ENCODE assay signal across 10 cellular contexts in genomic region chr9:215631-216155, GRCh38. TPM values are rescaled to one million over a fixed set of nuclear protein-coding genes. Genes with fewer than 3 reads are reported as not detected.
DNase-seq lines count a peak whose midpoint lies in the region; ATAC-seq, FAIRE-seq and TF ChIP-seq lines count a peak whose summit lies in the region.
"Had no signal": no experiment of that assay in that cellular context is flagged by ENCODE, and none has a peak within 500 bp of the region (broad histone marks: within the 10 kb centered on the region; RNA-seq: fewer than 3 reads in every experiment).

No MANE protein-coding gene starts in this region.

- H3K4me2 ChIP-seq in K562 (ENCODE audit: insufficient read depth, low read length) (peak overlapping the region; percentile 81), SK-N-SH (no peak overlapping the region)

- H3K27ac Mint-ChIP-seq in activated naive CD4-positive, alpha-beta T cell treated with anti-CD3 and anti-CD28 coated beads for 36 hours = no peak overlapping the region
- H3K27ac Mint-ChIP-seq in memory B cell = peak overlapping the region; percentile 79

- no peaks in the 10 kb centered on the region for H3K36me3 ChIP-seq in K562 (ENCODE audit: control insufficient read depth, insufficient read depth, low read length)
- H3K36me3 ChIP-seq in tibial artery = no peaks in the 10 kb centered on the region
- H3K36me3 ChIP-seq in SK-N-SH (replicated peaks in 1 of 2; ENCODE audit: control insufficient read depth in 1 of 2, insufficient read depth in 2 of 2, low read length in 1 of 2) = no peaks in the 10 kb centered on the region
- no peaks in the 10 kb centered on the region for H3K36me3 ChIP-seq in BE2C

- no peaks in the 10 kb centered on the region for H3K9me3 Mint-ChIP-seq in activated naive CD4-positive, alpha-beta T cell treated with anti-CD3 and anti-CD28 coated beads for 36 hours
- no peaks in the 10 kb centered on the region for H3K9me3 Mint-ChIP-seq in memory B cell

- H3K4me1 Mint-ChIP-seq in activated naive CD4-positive, alpha-beta T cell treated with anti-CD3 and anti-CD28 coated beads for 36 hours (ENCODE audit: low read depth) = peaks cover 3% of the 10 kb centered on the region
- peaks cover 19% of the 10 kb centered on the region for H3K4me1 Mint-ChIP-seq in memory B cell

- peak overlapping the region in 1 of 2 experiments; percentile 84; a peak in 2 of 4 replicates for H3K9ac ChIP-seq in K562 (ENCODE audit: insufficient read depth in 1 of 2, low read depth in 2 of 2, low read length in 2 of 2)
- no peak overlapping the region for H3K9ac ChIP-seq in SK-N-SH

- H3K9me2 ChIP-seq in SK-N-SH = no peaks in the 10 kb centered on the region

- peak overlapping the region; percentile 90 for H2AFZ ChIP-seq in K562 (ENCODE audit: low read depth, low read length)
- no peak overlapping the region for H2AFZ ChIP-seq in SK-N-SH (ENCODE audit: low read depth)

- H3K27me3 ChIP-seq in K562 (ENCODE audit: control insufficient read depth in 2 of 2, insufficient read depth in 2 of 2, low read length in 2 of 2) (no peaks in the 10 kb centered on the region), tibial artery (peaks cover 0 to 25% of the 10 kb centered on the region in 2 donors), SK-N-SH (ENCODE audit: insufficient read depth) (peaks cover 33% of the 10 kb centered on the region), BE2C (peaks cover 39% of the 10 kb centered on the region)

- no peak for FAIRE-seq in K562 (lab: Jason Lieb, UNC)
- FAIRE-seq: endometrium had no signal

- peak overlapping the region; percentile 57 for H3K4me3 ChIP-seq in K562
- peak overlapping the region; percentile 49 to 53 for H3K4me3 ChIP-seq in tibial artery
- H3K4me3 ChIP-seq in SK-N-SH (ENCODE audit: low read depth in 2 of 2, low read length in 1 of 2) = no peak overlapping the region
- H3K4me3 ChIP-seq in BE2C (ENCODE audit: low read depth, low read length) = no peak overlapping the region

- TF ChIP-seq CTCF in K562 (IDR thresholded peaks at IDR 0.05 in 2 of 3, conservative IDR thresholded peaks at IDR 0.05 in 1 of 3; ENCODE audit: insufficient read depth in 2 of 3, low read depth in 1 of 3, low read length in 3 of 3) = no peak
- no peak for TF ChIP-seq CTCF in tibial artery (IDR thresholded peaks at IDR 0.05)
- TF ChIP-seq CTCF in SK-N-SH (IDR thresholded peaks at IDR 0.05) = no peak
- TF ChIP-seq CTCF in BE2C (IDR thresholded peaks at IDR 0.05; ENCODE audit: low read depth, low read length) = no peak

- TF ChIP-seq RAD21 in K562 (CRISPR knock-in tag; conservative IDR thresholded peaks at IDR 0.05 in 1 of 2, IDR thresholded peaks at IDR 0.05 in 1 of 2) (no peak), SK-N-SH (IDR thresholded peaks at IDR 0.05; ENCODE audit: low read length) (no peak)

- peaks cover 9% of the 10 kb centered on the region for H3K27me3 Mint-ChIP-seq in activated naive CD4-positive, alpha-beta T cell treated with anti-CD3 and anti-CD28 coated beads for 36 hours (ENCODE audit: low read depth)
- H3K27me3 Mint-ChIP-seq in memory B cell = no peaks in the 10 kb centered on the region

- H3K4me1 ChIP-seq in K562 (replicated peaks in 1 of 2; ENCODE audit: control insufficient read depth in 2 of 2, insufficient read depth in 2 of 2, low read length in 2 of 2) (peaks cover 19 to 35% of the 10 kb centered on the region in 2 experiments; a peak in 4 of 5 replicates), tibial artery (peaks cover 0 to 14% (median 9%) of the 10 kb centered on the region in 4 donors), SK-N-SH (ENCODE audit: control insufficient read depth in 1 of 2, insufficient read depth in 2 of 2, low read depth in 1 of 2, low read length in 1 of 2) (no peaks in the 10 kb centered on the region), BE2C (no peaks in the 10 kb centered on the region)

- DNase-seq in activated naive CD4-positive, alpha-beta T cell treated with anti-CD3 and anti-CD28 coated beads for 36 hours = no peak
- no peak for DNase-seq in activated naive CD4-positive, alpha-beta T cell treated with anti-CD3 and anti-CD28 coated beads, Interleukin-2, amount 50 U/mL, for 16 hours
- no peak for DNase-seq in K562 (ENCODE audit: extremely low read depth in 1 of 4, low spot score in 3 of 4)
- DNase-seq in memory B cell (ENCODE audit: low spot score in 2 of 2) = no peak
- no peak for DNase-seq in tibial artery
- DNase-seq in SK-N-SH = no peak
- no peak for DNase-seq in H4 (ENCODE audit: low spot score)
- DNase-seq in BE2C = no peak
- DNase-seq: IMR-90 had no signal

- H4K20me1 ChIP-seq in K562 (replicated peaks; ENCODE audit: control insufficient read depth, insufficient read depth, low read length) (no peaks in the 10 kb centered on the region), SK-N-SH (ENCODE audit: insufficient read depth) (no peaks in the 10 kb centered on the region)

- TF ChIP-seq EP300 in K562 (IDR thresholded peaks at IDR 0.05; ENCODE audit: low read length) = no peak
- TF ChIP-seq EP300 in SK-N-SH (IDR thresholded peaks at IDR 0.05; ENCODE audit: borderline replicate concordance in 1 of 2, low read depth in 1 of 2, low read length in 1 of 2) = no peak

- ATAC-seq in K562 (no peak), memory B cell (ENCODE audit: low read depth) (no peak)

- CTCF ChIA-PET in activated naive CD4-positive, alpha-beta T cell treated with anti-CD3 and anti-CD28 coated beads for 36 hours (lab: Charles Lee) = interaction anchor here (0.6 to 2.3 kb wide), 4 partner anchors 69 to 389 kb away, joined by 3 to 8 read pairs (median 4); no protein-coding TSS in a partner anchor
- CTCF ChIA-PET in K562 (lab: Yijun Ruan, JAX; ENCODE audit: low intra/inter-chr PET ratio) = no interaction called here
- CTCF ChIA-PET in SK-N-SH (lab: Yijun Ruan, JAX) = no interaction called here

- in situ Hi-C loops in K562 (cut with MboI) = no loop called here

- TSS peak; percentile 48 for BruUV-seq in K562 (replicated peaks; lab: Mats Ljungman, UMichigan)

- H3K36me3 Mint-ChIP-seq in activated naive CD4-positive, alpha-beta T cell treated with anti-CD3 and anti-CD28 coated beads for 36 hours (ENCODE audit: low read depth) = no peaks in the 10 kb centered on the region
- H3K36me3 Mint-ChIP-seq in memory B cell = no peaks in the 10 kb centered on the region

- no peak for TF ChIP-seq POLR2A in K562 (conservative IDR thresholded peaks at IDR 0.05)

- POLR2A ChIA-PET in K562 (lab: Yijun Ruan, JAX) (interaction anchor here (0.8 to 3.4 kb wide), 9 partner anchors 8 to 91 kb away, joined by 3 to 21 read pairs (median 4); no protein-coding TSS in a partner anchor), SK-N-SH (lab: Yijun Ruan, JAX) (no interaction called here)

- H3K4me3 Mint-ChIP-seq in activated naive CD4-positive, alpha-beta T cell treated with anti-CD3 and anti-CD28 coated beads for 36 hours = peak overlapping the region; percentile 76
- H3K4me3 Mint-ChIP-seq in memory B cell = peak overlapping the region; percentile 87

- intact Hi-C loops in activated naive CD4-positive, alpha-beta T cell treated with anti-CD3 and anti-CD28 coated beads for 36 hours (cut with micrococcal nuclease) = loop anchor here (1.0 kb wide), 2 partner anchors 57 to 92 kb away; no protein-coding TSS in a partner anchor
- intact Hi-C loops in K562 (cut with micrococcal nuclease) = loop anchor here (5.0 to 10.0 kb wide), 2 partner anchors 37 to 89 kb away; no protein-coding TSS in a partner anchor
- intact Hi-C loops in tibial artery (cut with DNase I; ENCODE audit: low total_unique reads) = no loop called here

- H3F3A ChIP-seq in SK-N-SH (replicated peaks; ENCODE audit: insufficient read depth) = no peaks in the 10 kb centered on the region

- 8% methylated on average over 6 of the region's 6 CpGs for WGBS in K562 (ENCODE audit: insufficient coverage, low coverage, missing lambda C conversion rate)
- 11% methylated on average over 6 of the region's 6 CpGs for WGBS in SK-N-SH (ENCODE audit: low lambda C conversion rate)

- no peaks in the 10 kb centered on the region for H3K9me1 ChIP-seq in K562 (ENCODE audit: control insufficient read depth, insufficient read depth, low read length)

- peak overlapping the region; percentile 92 for H3K27ac ChIP-seq in K562 (ENCODE audit: extremely low read depth, low read depth, low read length)
- H3K27ac ChIP-seq in tibial artery = no peak overlapping the region
- H3K27ac ChIP-seq in SK-N-SH (ENCODE audit: low read depth in 2 of 2, low read length in 1 of 2) = no peak overlapping the region

- H3K9me3 ChIP-seq in K562 (replicated peaks; ENCODE audit: control insufficient read depth, insufficient read depth, low read depth, low read length) (no peaks in the 10 kb centered on the region), tibial artery (no peaks in the 10 kb centered on the region), SK-N-SH (no peaks in the 10 kb centered on the region), BE2C (no peaks in the 10 kb centered on the region)

- H3K79me2 ChIP-seq in K562 (ENCODE audit: control insufficient read depth, insufficient read depth, low read length) = peaks cover 40% of the 10 kb centered on the region
- no peaks in the 10 kb centered on the region for H3K79me2 ChIP-seq in SK-N-SH (ENCODE audit: insufficient read depth)

RNA-seq across cellular contexts. Expression of gene DOCK8, which starts 1.0 kb away (rescaled TPM):
- 100 to 1,000 TPM; 110 to 114 TPM for total RNA-seq in activated naive CD4-positive, alpha-beta T cell treated with anti-CD3 and anti-CD28 coated beads for 36 hours
- total RNA-seq in K562 (2011; cell fraction: chromatin; rRNA removed; ENCODE audit: low replicate concordance) = 66.2 and 95.4 TPM in 2 replicates
- total RNA-seq in K562 (2011; cell fraction: nucleolus; rRNA removed) = 34.0 and 43.2 TPM in 2 replicates
- 56.7 and 77.1 TPM in 2 replicates for total RNA-seq in K562 (2011; cell fraction: nucleoplasm; rRNA removed)
- total RNA-seq in K562 (2014; rRNA removed) = 25.1 and 33.4 TPM in 2 replicates
- total RNA-seq in K562 (2014; rRNA removed; fragmentation: Illumina TruSeq; extraction: Trizol) = 27.3 and 28.7 TPM in 2 replicates
- 32.4 and 34.3 TPM in 2 replicates for total RNA-seq in K562 (2015; rRNA removed; fragmentation: Illumina TruSeq; extraction: Trizol)
- total RNA-seq in K562 (2021) = 49.4 and 53.8 TPM in 2 replicates
- polyA plus RNA-seq in K562 (2011; rRNA removed) = 15.3 and 34.5 TPM in 2 replicates
- 11.0 and 29.6 TPM in 2 replicates for polyA plus RNA-seq in K562 (2011; cell fraction: cytosol; rRNA removed)
- 25.1 and 49.4 TPM in 2 replicates for polyA plus RNA-seq in K562 (2011; cell fraction: nucleus; rRNA removed)
- 26.9 and 57.9 TPM in 2 replicates for polyA plus RNA-seq in K562 (2012)
- 30.9 and 32.8 TPM in 2 replicates for polyA plus RNA-seq in K562 (2014; fragmentation: Illumina TruSeq; extraction: Trizol)
- polyA plus RNA-seq in K562 (2014; fragmentation: Nextera tagmentation; extraction: Ambion mirVana) = 10 to 100 TPM; 14.4 to 14.5 TPM
- 19.6 and 23.4 TPM in 2 replicates for polyA plus RNA-seq in K562 (2014; rRNA removed)
- polyA minus RNA-seq in K562 (2011; rRNA and poly(A)+ RNA removed) = 33.3 and 80.3 TPM in 2 replicates
- 19.0 and 43.3 TPM in 2 replicates for polyA minus RNA-seq in K562 (2011; cell fraction: cytosol; rRNA and poly(A)+ RNA removed)
- 32.4 and 104 TPM in 2 replicates for polyA minus RNA-seq in K562 (2011; cell fraction: nucleus; rRNA and poly(A)+ RNA removed)
- polyA plus RNA-seq in SK-N-SH (2012; rRNA removed) = not detected in 2 replicates
- 0.01 TPM in 1 of 2 replicates, not detected in the other for polyA plus RNA-seq in SK-N-SH (2012; cell fraction: cytosol; rRNA removed)
- not detected in 2 replicates for polyA plus RNA-seq in SK-N-SH (2012; cell fraction: nucleus; rRNA removed)
- total RNA-seq in H4 (2014; rRNA removed; shearing (Covaris generic)) = 0.15 and 0.58 TPM in 2 replicates
- polyA plus RNA-seq in BE2C (2012; ENCODE audit: insufficient read depth, insufficient read length, low read depth) = 0.54 TPM
- total RNA-seq: IMR-90 had no signal
- polyA plus RNA-seq: IMR-90 had no signal

RNA-seq across cellular contexts. Expression of gene ZNG1A, which starts 36.8 kb away (rescaled TPM):
- total RNA-seq in activated naive CD4-positive, alpha-beta T cell treated with anti-CD3 and anti-CD28 coated beads for 36 hours = 10 to 100 TPM; 27.9 to 31.4 TPM
- 30.2 and 116 TPM in 2 replicates for total RNA-seq in K562 (2011; cell fraction: chromatin; rRNA removed; ENCODE audit: low replicate concordance)
- 15.2 and 21.2 TPM in 2 replicates for total RNA-seq in K562 (2011; cell fraction: nucleolus; rRNA removed)
- 67.6 and 130 TPM in 2 replicates for total RNA-seq in K562 (2011; cell fraction: nucleoplasm; rRNA removed)
- total RNA-seq in K562 (2014; rRNA removed) = 17.6 and 20.7 TPM in 2 replicates
- 43.4 and 50.2 TPM in 2 replicates for total RNA-seq in K562 (2014; rRNA removed; fragmentation: Illumina TruSeq; extraction: Trizol)
- 35.4 and 39.7 TPM in 2 replicates for total RNA-seq in K562 (2015; rRNA removed; fragmentation: Illumina TruSeq; extraction: Trizol)
- 29.0 and 30.1 TPM in 2 replicates for total RNA-seq in K562 (2021)
- 24.2 and 31.2 TPM in 2 replicates for polyA plus RNA-seq in K562 (2011; rRNA removed)
- 5.3 and 14.7 TPM in 2 replicates for polyA plus RNA-seq in K562 (2011; cell fraction: cytosol; rRNA removed)
- 20.5 and 29.9 TPM in 2 replicates for polyA plus RNA-seq in K562 (2011; cell fraction: nucleus; rRNA removed)
- polyA plus RNA-seq in K562 (2012) = 16.5 and 22.3 TPM in 2 replicates
- 37.1 and 41.7 TPM in 2 replicates for polyA plus RNA-seq in K562 (2014; fragmentation: Illumina TruSeq; extraction: Trizol)
- polyA plus RNA-seq in K562 (2014; fragmentation: Nextera tagmentation; extraction: Ambion mirVana) = 10 to 100 TPM; 78.1 to 90.6 TPM
- polyA plus RNA-seq in K562 (2014; rRNA removed) = 34.9 and 42.9 TPM in 2 replicates
- polyA minus RNA-seq in K562 (2011; rRNA and poly(A)+ RNA removed) = 32.6 and 38.3 TPM in 2 replicates
- 6.8 and 8.5 TPM in 2 replicates for polyA minus RNA-seq in K562 (2011; cell fraction: cytosol; rRNA and poly(A)+ RNA removed)
- polyA minus RNA-seq in K562 (2011; cell fraction: nucleus; rRNA and poly(A)+ RNA removed) = 36.5 and 54.1 TPM in 2 replicates
- polyA plus RNA-seq in SK-N-SH (2012; rRNA removed) = 14.3 and 18.5 TPM in 2 replicates
- 23.5 and 35.5 TPM in 2 replicates for polyA plus RNA-seq in SK-N-SH (2012; cell fraction: cytosol; rRNA removed)
- 9.1 and 18.6 TPM in 2 replicates for polyA plus RNA-seq in SK-N-SH (2012; cell fraction: nucleus; rRNA removed)
- 48.4 and 51.1 TPM in 2 replicates for total RNA-seq in H4 (2014; rRNA removed; shearing (Covaris generic))
- polyA plus RNA-seq in BE2C (2012; ENCODE audit: insufficient read depth, insufficient read length, low read depth) = 41.2 TPM

Comparison
In these comparisons a context has a peak if more than half of its experiments do, and no peak if none do; other contexts are left out.
1. H3K4me3 ChIP-seq: peak in K562 (single experiment) and tibial artery (2 of 2); none in SK-N-SH (0 of 2) and BE2C (single experiment).
2. RNA of gene DOCK8, which starts 1.0 kb away (total RNA-seq): 110 to 114 TPM in activated naive CD4-positive, alpha-beta T cell treated with anti-CD3 and anti-CD28 coated beads for 36 hours and 25.1 to 95.4 TPM in K562; 0.15 to 0.58 TPM in H4; every median in the first group is over 10 times any median in the second.